8 cellular contexts compared by ENCODE assay signal in genomic region chr2:148020036-148020357, GRCh38. TPM values are rescaled to one million over a fixed set of nuclear protein-coding genes. Genes with fewer than 3 reads are reported as not detected.
DNase-seq lines count a peak whose midpoint lies in the region; ATAC-seq and TF ChIP-seq lines count a peak whose summit lies in the region.

No MANE protein-coding gene starts in this region.

- DNase-seq in GM13977 (ENCODE audit: low spot score) (peak; percentile 10), astrocyte of the spinal cord (ENCODE audit: low read depth, low spot score) (no peak), type B pancreatic cell (ENCODE audit: extremely low spot score, unreplicated experiment) (no peak), NCI-H446 treated with DMSO at 0.1 percent for 48 hours (lab: John Stamatoyannopoulos, UW) (no peak)

- H3K9me3 Mint-ChIP-seq in type B pancreatic cell = no peaks in the 10 kb centered on the region

- peaks cover 8% of the 10 kb centered on the region for H3K36me3 Mint-ChIP-seq in type B pancreatic cell

- peaks cover 12% of the 10 kb centered on the region for H3K4me1 ChIP-seq in HUES6 (ENCODE audit: control insufficient read depth, insufficient read depth, low read length)
- H3K4me1 ChIP-seq in liver (ENCODE audit: control insufficient read depth in 4 of 4, insufficient read depth in 4 of 4, low read length in 3 of 4) = peaks cover 7 to 38% (median 26%) of the 10 kb centered on the region in 4 donors

- no peaks in the 10 kb centered on the region; the same call in 1 of the 2 replicates for H3K36me3 ChIP-seq in HUES6 (ENCODE audit: control insufficient read depth, insufficient read depth, low read length)
- H3K36me3 ChIP-seq in liver (ENCODE audit: control insufficient read depth in 4 of 4, insufficient read depth in 3 of 4, low read depth in 1 of 4, low read length in 3 of 4) = no peaks in the 10 kb centered on the region

- H3K27ac ChIP-seq in HUES6 (ENCODE audit: low read depth, low read length) (peak overlapping the region; percentile 7; the same call in 1 of the 2 replicates), liver (ENCODE audit: low read depth in 1 of 2, low read length in 2 of 2) (peak overlapping the region; percentile 71 to 97)

- ATAC-seq in HG03521 (IDR thresholded peaks at IDR 0.05; ENCODE audit: unreplicated experiment) = no peak
- no peak for ATAC-seq in HG03571 (IDR thresholded peaks at IDR 0.05; ENCODE audit: unreplicated experiment)

- H3K4me3 Mint-ChIP-seq in type B pancreatic cell = peak overlapping the region; percentile 100

- in situ Hi-C loops in GM13977 (cut with MboI; ENCODE audit: low pct_unique_long_range_greater_than_20kb, low sequenced_read_pairs, unreplicated experiment) = no loop called here
- in situ Hi-C loops in astrocyte of the spinal cord (cut with HindIII; ENCODE audit: low sequenced_read_pairs) = no loop called here

- H3K4me1 Mint-ChIP-seq in type B pancreatic cell (ENCODE audit: unreplicated experiment) = peaks cover 31% of the 10 kb centered on the region

- H3K9ac ChIP-seq in HUES6 (ENCODE audit: low read length) (peak overlapping the region; percentile 79), liver (ENCODE audit: low read depth in 1 of 2, low read length in 2 of 2) (peak overlapping the region; percentile 81 to 89)

- no peaks in the 10 kb centered on the region for H3K27me3 Mint-ChIP-seq in type B pancreatic cell

- no peak for TF ChIP-seq CTCF in GM13977 (IDR thresholded peaks at IDR 0.05; ENCODE audit: extremely low read depth, insufficient read depth, missing control alignments)
- TF ChIP-seq CTCF in astrocyte of the spinal cord (IDR thresholded peaks at IDR 0.05; ENCODE audit: low read depth, low read length) = no peak
- TF ChIP-seq CTCF in liver (IDR thresholded peaks at IDR 0.05; ENCODE audit: low read depth, low read length, missing input control) = no peak
- TF ChIP-seq CTCF in type B pancreatic cell (conservative IDR thresholded peaks at IDR 0.05) = no peak

- no peak for TF ChIP-seq RAD21 in liver (IDR thresholded peaks at IDR 0.05)

- peak overlapping the region; percentile 88 for H3K4me3 ChIP-seq in HUES6 (ENCODE audit: low read depth, low read length)
- peak overlapping the region; percentile 95 for H3K4me3 ChIP-seq in astrocyte of the spinal cord (ENCODE audit: low read depth, low read length)
- H3K4me3 ChIP-seq in liver (ENCODE audit: low read depth in 1 of 3, low read length in 3 of 3) = peak overlapping the region; percentile 70 to 94 (median 89)

- H3K9me3 ChIP-seq in HUES6 (ENCODE audit: control insufficient read depth, insufficient read depth, low read depth, low read length) (0 out of 2 replicates have a peak, but pooled peaks cover 2% of the 10 kb centered on the region), liver (ENCODE audit: control insufficient read depth in 4 of 4, low read length in 3 of 4) (no peaks in the 10 kb centered on the region)

- 3% methylated on average over 9 of the region's 9 CpGs for WGBS in liver

- peak overlapping the region; percentile 99 for H3K27ac Mint-ChIP-seq in type B pancreatic cell

- H3K27me3 ChIP-seq in HUES6 (ENCODE audit: control insufficient read depth, insufficient read depth, low read length) (no peaks in the 10 kb centered on the region), liver (ENCODE audit: control insufficient read depth in 4 of 4, insufficient read depth in 4 of 4, low read length in 3 of 4) (no peaks in the 10 kb centered on the region)

TF ChIP-seq in liver, 16 proteins besides CTCF, POLR2A, EP300 and RAD21:
- TF ChIP-seq ZBTB33 (IDR thresholded peaks at IDR 0.05) (no peak), EGR1 (IDR thresholded peaks at IDR 0.05; ENCODE audit: low read depth in 2 of 2) (no peak), YY1 (IDR thresholded peaks at IDR 0.05) (no peak), FOXA2 (IDR thresholded peaks at IDR 0.05) (no peak)

RNA-seq across cellular contexts. Expression of gene ORC4, which starts 0.5 kb away (rescaled TPM):
- total RNA-seq in liver (10 to 100 TPM; 28.1 to 50.2 TPM), type B pancreatic cell (ENCODE audit: low replicate concordance) (57.3 and 59.1 TPM in 2 replicates)
- polyA plus RNA-seq in liver = 10 to 100 TPM in 1 of 2 donors, 1 to 10 TPM in 1; 9.7 to 18.5 TPM

RNA-seq across cellular contexts. Expression of gene MBD5, which starts 0.9 kb away (rescaled TPM):
- total RNA-seq in liver (10 to 100 TPM; 13.3 to 15.9 TPM), type B pancreatic cell (ENCODE audit: low replicate concordance) (38.8 and 54.7 TPM in 2 replicates)
- polyA plus RNA-seq in liver = 1 to 10 TPM; 2.0 to 5.8 TPM
